ENCODE assay signal across 16 cellular contexts in the genomic region with DNA sequence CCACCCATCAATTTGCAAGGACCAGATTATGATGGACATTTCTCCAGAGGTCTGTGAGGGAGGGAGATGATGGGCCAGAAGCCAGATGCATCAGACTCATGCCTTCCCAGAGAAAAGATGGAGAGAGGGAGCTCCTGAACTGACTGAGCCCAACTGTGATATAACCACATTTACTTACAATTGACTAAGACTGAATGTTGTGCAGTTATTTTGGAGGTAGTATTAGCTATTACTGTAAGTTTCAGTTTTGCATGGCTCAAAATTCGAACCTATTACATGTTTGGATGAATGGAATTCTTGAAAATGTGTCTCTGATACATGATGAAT.
"Had no signal": no experiment of that assay in that cellular context is flagged by ENCODE, and none has a peak within 500 bp of the region (broad histone marks: within the 10 kb centered on the region; RNA-seq: fewer than 3 reads in every experiment).

No MANE protein-coding gene starts in this region.

- H3K36me3 ChIP-seq: prostate gland had no signal

- DNase-seq: activated B cell treated with CpG ODN at 0.5 μM for 24 hours; activated CD4-positive, alpha-beta T cell treated with anti-CD3 and anti-CD28 coated beads, Interleukin-2, amount 10 ng/mL, durations not matched to agents 24 days and 14 days; activated naive CD4-positive, alpha-beta T cell treated with anti-CD3 and anti-CD28 coated beads for 36 hours; activated T-cell treated with anti-CD3 and anti-CD28 coated beads, Interleukin-2, amount 50 U/mL, for 24 hours; caudate nucleus; left cardiac atrium; mesendoderm; naive thymus-derived CD8-positive, alpha-beta T cell; stimulated activated CD4-positive, alpha-beta T cell treated with anti-CD3 and anti-CD28 coated beads, Interleukin-2, amount 100 ng/mL, for 24 hours; trophoblast cell had no signal

- H3K27me3 ChIP-seq: dorsolateral prefrontal cortex had no signal

- H3K27ac Mint-ChIP-seq: activated B cell treated with CpG ODN at 0.5 μM for 24 hours; activated CD4-positive, alpha-beta T cell treated with anti-CD3 and anti-CD28 coated beads, Interleukin-2, amount 10 ng/mL, durations not matched to agents 24 days and 14 days; activated CD8-positive, alpha-beta T cell treated with anti-CD3 and anti-CD28 coated beads for 36 hours; activated naive CD4-positive, alpha-beta T cell treated with anti-CD3 and anti-CD28 coated beads for 36 hours; activated T-cell treated with anti-CD3 and anti-CD28 coated beads, Interleukin-2, amount 50 U/mL, for 24 hours; stimulated activated naive CD8-positive, alpha-beta T cell treated with anti-CD3 and anti-CD28 coated beads, Interleukin-15, amount 100 ng/mL, for 72 hours had no signal

- H3K4me1 Mint-ChIP-seq: activated B cell treated with CpG ODN at 0.5 μM for 24 hours had no signal

- H3K4me3 ChIP-seq: dorsolateral prefrontal cortex, hepatocyte, prostate gland had no signal

- ATAC-seq: naive thymus-derived CD8-positive, alpha-beta T cell had no signal

- H3K9me3 ChIP-seq: prostate gland had no signal

- H3K4me3 Mint-ChIP-seq: activated B cell treated with CpG ODN at 0.5 μM for 24 hours; activated CD4-positive, alpha-beta T cell treated with anti-CD3 and anti-CD28 coated beads, Interleukin-2, amount 10 ng/mL, durations not matched to agents 24 days and 14 days; activated CD8-positive, alpha-beta T cell treated with anti-CD3 and anti-CD28 coated beads for 36 hours; activated naive CD4-positive, alpha-beta T cell treated with anti-CD3 and anti-CD28 coated beads for 36 hours; activated T-cell treated with anti-CD3 and anti-CD28 coated beads, Interleukin-2, amount 50 U/mL, for 24 hours; brain; naive thymus-derived CD8-positive, alpha-beta T cell had no signal

- H3K27ac ChIP-seq: hepatocyte, prostate gland had no signal

- H3K27me3 Mint-ChIP-seq: activated B cell treated with CpG ODN at 0.5 μM for 24 hours; activated CD8-positive, alpha-beta T cell treated with anti-CD3 and anti-CD28 coated beads for 36 hours; stimulated activated naive CD8-positive, alpha-beta T cell treated with anti-CD3 and anti-CD28 coated beads, Interleukin-15, amount 100 ng/mL, for 72 hours had no signal

- H3K9me3 Mint-ChIP-seq: activated B cell treated with CpG ODN at 0.5 μM for 24 hours; activated CD4-positive, alpha-beta T cell treated with anti-CD3 and anti-CD28 coated beads, Interleukin-2, amount 10 ng/mL, durations not matched to agents 24 days and 14 days; activated CD8-positive, alpha-beta T cell treated with anti-CD3 and anti-CD28 coated beads for 36 hours; activated T-cell treated with anti-CD3 and anti-CD28 coated beads, Interleukin-2, amount 50 U/mL, for 24 hours; stimulated activated naive CD8-positive, alpha-beta T cell treated with anti-CD3 and anti-CD28 coated beads, Interleukin-15, amount 100 ng/mL, for 72 hours had no signal

- H3K4me1 ChIP-seq: prostate gland had no signal

- H3K36me3 Mint-ChIP-seq: brain; naive thymus-derived CD8-positive, alpha-beta T cell had no signal
